32 cellular contexts compared by ENCODE assay signal in genomic region chr2:228105526-228106250, GRCh38.
"Had no signal": no experiment of that assay in that cellular context is flagged by ENCODE, and none has a peak within 500 bp of the region (broad histone marks: within the 10 kb centered on the region; RNA-seq: fewer than 3 reads in every experiment).

No MANE protein-coding gene starts in this region.

- H3K4me1 ChIP-seq: adrenal gland, Peyer's patch, SJSA1 had no signal

- H3K36me3 ChIP-seq: adrenal gland, brain microvascular endothelial cell, MG63, Peyer's patch, SJSA1 had no signal

- ATAC-seq: activated CD8-positive, alpha-beta T cell treated with anti-CD3 and anti-CD28 coated beads for 36 hours; activated naive CD4-positive, alpha-beta T cell treated with anti-CD3 and anti-CD28 coated beads, Interleukin-2, amount 50 U/mL, for 72 hours; activated T-cell treated with anti-CD3 and anti-CD28 coated beads, Interleukin-2, amount 50 U/mL, for 72 hours; PC-3; SK-N-SH treated with all-trans-retinoic acid at 6 μM for 48 hours; T-cell; T-helper 17 cell had no signal

- FAIRE-seq: colon had no signal

- H3K4me3 ChIP-seq: adrenal gland, MG63, Peyer's patch, SJSA1 had no signal

- H3K27ac ChIP-seq: adrenal gland, brain microvascular endothelial cell, Peyer's patch, SJSA1 had no signal

- H3K9me3 ChIP-seq: adrenal gland, MG63, Peyer's patch had no signal

- H3K27me3 ChIP-seq: brain microvascular endothelial cell, MG63, Peyer's patch, SJSA1 had no signal

- DNase-seq: activated CD4-positive, alpha-beta T cell treated with anti-CD3 and anti-CD28 coated beads, Interleukin-2, amount 10 ng/mL, durations not matched to agents 24 days and 14 days; activated CD4-positive, alpha-beta T cell treated with anti-CD3 and anti-CD28 coated beads, Interleukin-2, amount 50 U/mL, for 4 hours; activated CD8-positive, alpha-beta T cell treated with anti-CD3 and anti-CD28 coated beads for 36 hours; activated gamma-delta T cell; activated naive CD4-positive, alpha-beta T cell treated with Interleukin-2 at 50 U/mL for 16 hours; activated T-cell treated with anti-CD3 and anti-CD28 coated beads, Interleukin-2, amount 50 U/mL, for 1 hour; activated T-cell treated with anti-CD3 and anti-CD28 coated beads, Interleukin-2, amount 50 U/mL, for 72 hours; adrenal gland; anterior cingulate cortex; brain microvascular endothelial cell; central memory CD4-positive, alpha-beta T cell; Karpas-422; KBM-7; MG63; NCI-H1048; NCI-H1436 treated with DMSO at 0.1 percent for 48 hours; NCI-H1694 treated with DMSO at 0.1 percent for 48 hours; NCI-H2029; NCI-H2171; NCI-H510A; NCI-H526; NCI-H748 treated with DMSO at 0.1 percent for 48 hours; NK-92 treated with Interleukin-12 subunit alpha and Interleukin-12 subunit beta, amount 100 ng/mL, for 24 hours; PC-3; Peyer's patch; SHP77; T-cell; T-helper 17 cell had no signal
